9 cellular contexts compared by ENCODE assay signal in genomic region chr5:94793816-94794198, GRCh38.
DNase-seq lines count a peak whose midpoint lies in the region; ATAC-seq lines count a peak whose summit lies in the region.
"Had no signal": no experiment of that assay in that cellular context is flagged by ENCODE, and none has a peak within 500 bp of the region (broad histone marks: within the 10 kb centered on the region; RNA-seq: fewer than 3 reads in every experiment).

No MANE protein-coding gene starts in this region.

- peak overlapping the region; percentile 69 to 94 (median 79) for H3K27ac ChIP-seq in BLaER1 treated with 17β-estradiol and CSF1 and Interleukin-3, amounts not matched to agents 10 nM and 100 nM
- H3K27ac ChIP-seq in mesendoderm (ENCODE audit: low read depth, low read length), result no peak overlapping the region
- H3K27ac ChIP-seq: cardiac muscle cell had no signal

- ATAC-seq in GM19372 (IDR thresholded peaks at IDR 0.05; ENCODE audit: low read depth, unreplicated experiment) (peak; percentile 31), HG03342 (IDR thresholded peaks at IDR 0.05; ENCODE audit: unreplicated experiment) (peak; percentile 40)
- peak; percentile 80 for ATAC-seq in activated naive CD8-positive, alpha-beta T cell treated with anti-CD3 and anti-CD28 coated beads, Interleukin-2, amount 50 U/mL, for 24 hours

- no peak overlapping the region for H3K4ac ChIP-seq in mesendoderm (ENCODE audit: low read depth, low read length)

- H2AK5ac ChIP-seq in mesendoderm (ENCODE audit: low read length), result no peak overlapping the region

- peak overlapping the region; percentile 61 for H3K4me3 Mint-ChIP-seq in activated naive CD8-positive, alpha-beta T cell treated with anti-CD3 and anti-CD28 coated beads, Interleukin-2, amount 50 U/mL, for 24 hours

- H3K4me1 Mint-ChIP-seq in activated naive CD8-positive, alpha-beta T cell treated with anti-CD3 and anti-CD28 coated beads, Interleukin-2, amount 50 U/mL, for 24 hours, result peaks cover 35% of the 10 kb centered on the region

- H4K20me1 ChIP-seq in BLaER1 treated with 17β-estradiol and CSF1 and Interleukin-3, amounts not matched to agents 10 nM and 100 nM, result no peaks in the 10 kb centered on the region

- H3K4me3 ChIP-seq in BLaER1 treated with 17β-estradiol and CSF1 and Interleukin-3, amounts not matched to agents 10 nM and 100 nM, result peak overlapping the region in 4 of 10 experiments; percentile 8 to 40 (median 34); a peak in 5 of 20 replicates
- H3K4me3 ChIP-seq in mesendoderm (ENCODE audit: low read length), result no peak overlapping the region
- H3K4me3 ChIP-seq: cardiac muscle cell had no signal

- no peak overlapping the region for H3K18ac ChIP-seq in mesendoderm (ENCODE audit: low read length)

- no peaks in the 10 kb centered on the region for H3K27me3 ChIP-seq in BLaER1 treated with 17β-estradiol and CSF1 and Interleukin-3, amounts not matched to agents 10 nM and 100 nM
- no peaks in the 10 kb centered on the region for H3K27me3 ChIP-seq in mesendoderm (ENCODE audit: insufficient read depth, low read length, poor library complexity)
- H3K27me3 ChIP-seq: cardiac muscle cell had no signal

- H3K79me1 ChIP-seq in mesendoderm (ENCODE audit: low read length), result no peaks in the 10 kb centered on the region

- H3K36me3 ChIP-seq in BLaER1 treated with 17β-estradiol and CSF1 and Interleukin-3, amounts not matched to agents 10 nM and 100 nM, result peaks cover 0 to 68% (median 0%) of the 10 kb centered on the region in 11 experiments; a peak in 8 of 22 replicates
- no peaks in the 10 kb centered on the region for H3K36me3 ChIP-seq in mesendoderm (ENCODE audit: control insufficient read depth, insufficient read depth, low read length)
- H3K36me3 ChIP-seq: cardiac muscle cell had no signal

- H3K9me3 Mint-ChIP-seq in activated naive CD8-positive, alpha-beta T cell treated with anti-CD3 and anti-CD28 coated beads, Interleukin-2, amount 50 U/mL, for 24 hours, result no peaks in the 10 kb centered on the region

- no peak overlapping the region for H4K5ac ChIP-seq in mesendoderm (ENCODE audit: low read length)

- no peaks in the 10 kb centered on the region for H3K36me3 Mint-ChIP-seq in activated naive CD8-positive, alpha-beta T cell treated with anti-CD3 and anti-CD28 coated beads, Interleukin-2, amount 50 U/mL, for 24 hours (ENCODE audit: low read depth)

- peak overlapping the region; percentile 93 for H3K27ac Mint-ChIP-seq in activated naive CD8-positive, alpha-beta T cell treated with anti-CD3 and anti-CD28 coated beads, Interleukin-2, amount 50 U/mL, for 24 hours

- peak overlapping the region; percentile 31 to 80 (median 63); a peak in 19 of 22 replicates for H3K9ac ChIP-seq in BLaER1 treated with 17β-estradiol and CSF1 and Interleukin-3, amounts not matched to agents 10 nM and 100 nM
- no peak overlapping the region for H3K9ac ChIP-seq in mesendoderm (ENCODE audit: low read length)

- no peaks in the 10 kb centered on the region for H3K79me2 ChIP-seq in mesendoderm (ENCODE audit: control insufficient read depth, insufficient read depth, low read length)

- H3K9me3 ChIP-seq in BLaER1 treated with 17β-estradiol and CSF1 and Interleukin-3, amounts not matched to agents 10 nM and 100 nM (replicated peaks in 1 of 11), result 0 out of 22 replicates have a peak, but pooled peaks cover 0 to 4% (median 0%) of the 10 kb centered on the region in 11 experiments

- peaks cover 40 to 48% (median 42%) of the 10 kb centered on the region in 10 experiments for H3K4me1 ChIP-seq in BLaER1 treated with 17β-estradiol and CSF1 and Interleukin-3, amounts not matched to agents 10 nM and 100 nM
- no peaks in the 10 kb centered on the region for H3K4me1 ChIP-seq in mesendoderm (ENCODE audit: control insufficient read depth, low read depth, low read length)

- DNase-seq in activated naive CD8-positive, alpha-beta T cell treated with anti-CD3 and anti-CD28 coated beads, Interleukin-2, amount 50 U/mL, for 24 hours, result no peak
- DNase-seq in SK-N-DZ (ENCODE audit: low spot score) (no peak), mucosa of gallbladder (ENCODE audit: low spot score) (no peak), mesendoderm (no peak)
- DNase-seq in activated CD4-positive, alpha-beta T cell treated with anti-CD3 and anti-CD28 coated beads, Interleukin-2, amount 50 U/mL, for 48 hours, result no peak

- no peak overlapping the region for H2BK15ac ChIP-seq in mesendoderm (replicated peaks; ENCODE audit: low read depth)

- H4K8ac ChIP-seq in mesendoderm (ENCODE audit: low read depth, low read length), result no peak overlapping the region

- no peaks in the 10 kb centered on the region for H3K27me3 Mint-ChIP-seq in activated naive CD8-positive, alpha-beta T cell treated with anti-CD3 and anti-CD28 coated beads, Interleukin-2, amount 50 U/mL, for 24 hours

- no peak overlapping the region for H3K56ac ChIP-seq in mesendoderm (ENCODE audit: low read length)

- H3K4me2 ChIP-seq in BLaER1 treated with 17β-estradiol and CSF1 and Interleukin-3, amounts not matched to agents 10 nM and 100 nM, result peak overlapping the region; percentile 67 to 93 (median 80)
- H3K4me2 ChIP-seq in mesendoderm (ENCODE audit: low read length), result no peak overlapping the region

- H2BK5ac ChIP-seq in mesendoderm (ENCODE audit: low read length), result no peak overlapping the region

- no peak overlapping the region for H3K23ac ChIP-seq in mesendoderm (ENCODE audit: low read length)

- H2BK120ac ChIP-seq in mesendoderm (ENCODE audit: low read depth, low read length), result no peak overlapping the region
